Comparison of ENCODE assay signal across 7 cellular contexts in the genomic region with DNA sequence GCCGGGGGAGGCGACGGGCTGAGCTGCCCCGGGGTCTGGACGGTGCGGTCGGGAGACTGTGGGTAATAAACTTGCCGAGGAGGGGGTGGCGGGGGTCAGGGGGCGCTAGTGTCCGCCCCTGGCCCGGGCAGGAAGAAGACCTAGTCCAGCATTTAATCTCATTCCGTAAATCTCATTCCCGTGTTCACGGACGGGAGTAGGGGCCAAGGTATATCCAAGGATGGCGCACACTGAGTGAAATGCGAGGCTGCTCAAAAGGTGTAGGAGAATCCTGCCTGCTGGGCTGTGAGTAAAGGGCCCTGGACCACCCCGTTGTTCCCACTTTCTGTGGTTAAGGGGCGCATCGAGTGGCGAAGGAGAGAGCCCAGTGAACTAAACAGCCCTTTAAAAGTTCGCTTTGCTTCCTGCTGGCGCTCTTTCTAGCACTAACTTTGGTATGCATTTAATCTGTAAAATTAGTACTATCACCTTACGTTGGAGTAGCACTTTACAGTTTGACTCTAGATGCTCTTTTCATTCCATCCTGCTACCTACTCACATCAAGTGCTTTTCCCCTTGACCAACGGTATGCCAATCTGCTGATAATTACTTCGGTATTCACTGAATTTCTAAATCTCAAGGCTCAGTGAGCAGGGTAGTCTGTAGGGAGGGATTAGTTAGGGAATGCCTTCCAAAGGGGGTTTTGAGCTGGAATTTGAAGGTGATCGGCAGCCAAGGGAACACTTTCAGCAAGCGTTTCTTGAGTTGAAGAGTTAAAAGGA.
DNase-seq lines count a peak whose midpoint lies in the region; ATAC-seq and TF ChIP-seq lines count a peak whose summit lies in the region.

No MANE protein-coding gene starts in this region.

- in situ Hi-C loops in HAP-1 (cut with MboI; ENCODE audit: low sequenced_read_pairs), result no loop called here

- TF ChIP-seq CTCF in nephron progenitor cell (IDR thresholded peaks at IDR 0.05) (no peak), GM10248 (IDR thresholded peaks at IDR 0.05; ENCODE audit: control extremely low read depth, extremely low read depth, low read depth, missing control alignments) (no peak)

- H3K9me3 ChIP-seq in HAP-1 (no peaks in the 10 kb centered on the region), NT2/D1 (ENCODE audit: insufficient read depth, low read length) (no peaks in the 10 kb centered on the region), duodenal mucosa (ENCODE audit: control insufficient read depth in 1 of 2, low read length in 2 of 2) (no peaks in the 10 kb centered on the region)

- peak overlapping the region; percentile 58 for H3K27ac Mint-ChIP-seq in nephron progenitor cell

- CTCF ChIA-PET in GM10248 (lab: Yijun Ruan, JAX), result interaction anchor here (0.9 to 3.4 kb wide), 5 partner anchors 17 to 255 kb away, joined by 3 to 23 read pairs (median 4); a partner anchor contains a TSS

- H3K4me1 ChIP-seq in HAP-1, result peaks cover 18% of the 10 kb centered on the region
- H3K4me1 ChIP-seq in NT2/D1 (ENCODE audit: insufficient read depth, insufficient read length), result peaks cover 14% of the 10 kb centered on the region
- peaks cover 43 to 45% of the 10 kb centered on the region in 2 donors for H3K4me1 ChIP-seq in duodenal mucosa (ENCODE audit: control insufficient read depth in 1 of 2, insufficient read depth in 2 of 2, low read length in 2 of 2)

- POLR2A ChIA-PET in GM10248 (lab: Yijun Ruan, JAX), result interaction anchor here (0.6 to 0.9 kb wide), 2 partner anchors 226 to 1682 kb away, joined by 3 to 6 read pairs; a partner anchor contains a TSS

- H3K27me3 Mint-ChIP-seq in nephron progenitor cell (ENCODE audit: low read depth, poor library complexity), result peaks cover 4% of the 10 kb centered on the region

- peak overlapping the region; percentile 90 for H3K4me3 Mint-ChIP-seq in nephron progenitor cell

- peaks cover 78% of the 10 kb centered on the region for H3K4me1 Mint-ChIP-seq in nephron progenitor cell

- H3K27ac ChIP-seq in duodenal mucosa (ENCODE audit: low read depth, low read length), result peak overlapping the region; percentile 73

- DNase-seq in HAP-1 (ENCODE audit: low spot score in 2 of 2) (peak; percentile 33 to 48), NT2/D1 (ENCODE audit: low read depth, low spot score) (no peak), nephron progenitor cell (no peak), NCI-H1105 treated with DMSO at 0.1 percent for 48 hours (lab: John Stamatoyannopoulos, UW) (no peak), GM10248 (ENCODE audit: extremely low spot score) (no peak)

- ATAC-seq in GM21367 (IDR thresholded peaks at IDR 0.05; ENCODE audit: unreplicated experiment), result no peak

- H3K27me3 ChIP-seq in HAP-1 (ENCODE audit: low read depth) (no peaks in the 10 kb centered on the region), NT2/D1 (ENCODE audit: insufficient read depth, insufficient read length) (no peaks in the 10 kb centered on the region), duodenal mucosa (ENCODE audit: control insufficient read depth in 1 of 2, insufficient read depth in 2 of 2, low read length in 2 of 2) (no peaks in the 10 kb centered on the region)

- H3K4me3 ChIP-seq in HAP-1 (peak overlapping the region; percentile 67), NT2/D1 (ENCODE audit: insufficient read length, low read depth) (peak overlapping the region; percentile 88), duodenal mucosa (ENCODE audit: low read depth in 1 of 2, low read length in 2 of 2) (peak overlapping the region; percentile 65 to 70)

- H3K36me3 Mint-ChIP-seq in nephron progenitor cell (ENCODE audit: low read depth), result peaks cover 19% of the 10 kb centered on the region

- H3K9ac ChIP-seq in NT2/D1 (ENCODE audit: insufficient read length, low read depth) (peak overlapping the region; percentile 88), duodenal mucosa (ENCODE audit: low read depth in 1 of 2, low read length in 2 of 2) (peak overlapping the region; percentile 81 to 89)

- H3K36me3 ChIP-seq in HAP-1 (replicated peaks) (no peaks in the 10 kb centered on the region), NT2/D1 (ENCODE audit: insufficient read depth, insufficient read length, low read length) (peaks cover 20% of the 10 kb centered on the region), duodenal mucosa (ENCODE audit: control insufficient read depth in 1 of 2, insufficient read depth in 2 of 2, low read length in 2 of 2) (no peaks in the 10 kb centered on the region)

- H3K9me3 Mint-ChIP-seq in nephron progenitor cell, result no peaks in the 10 kb centered on the region

Comparison
In these comparisons a context has a peak if more than half of its experiments do, and no peak if none do; other contexts are left out.
1. DNase-seq: peak in HAP-1 (2 of 2); none in NT2/D1 (single experiment), nephron progenitor cell (single experiment), NCI-H1105 treated with DMSO at 0.1 percent for 48 hours (single experiment) and GM10248 (single experiment).
2. Peak in every context shown above with its lines, with median percentiles within 50 percentile points of each other: H3K4me3 ChIP-seq.